Comparison of ENCODE assay signal across 24 cellular contexts in the genomic region with DNA sequence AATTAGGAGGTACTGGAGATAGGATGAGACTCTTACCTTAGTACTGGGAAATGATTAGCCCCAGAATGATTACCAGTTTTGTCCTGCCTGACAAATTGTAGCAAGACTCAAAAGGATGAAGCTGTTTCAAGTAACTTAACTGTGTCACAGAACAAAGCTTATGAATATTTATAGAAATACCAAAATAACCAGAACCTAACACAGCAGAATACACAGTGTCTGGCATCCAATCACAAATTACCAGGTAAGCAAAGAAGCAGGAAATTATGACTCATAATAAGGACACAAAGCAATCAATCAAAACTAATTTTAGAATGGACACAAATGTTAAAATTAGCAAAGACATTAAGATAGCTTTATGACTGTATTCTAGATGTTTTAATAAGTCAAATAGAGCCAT.
"Had no signal": no experiment of that assay in that cellular context is flagged by ENCODE, and none has a peak within 500 bp of the region (broad histone marks: within the 10 kb centered on the region; RNA-seq: fewer than 3 reads in every experiment).

No MANE protein-coding gene starts in this region.

- H3K4me2 ChIP-seq: PC-9, SK-N-SH had no signal

- H3K27ac ChIP-seq: PC-9, SJSA1 had no signal

- H3K9me3 ChIP-seq: SJSA1, SK-N-SH had no signal

- H2AFZ ChIP-seq: PC-9 had no signal

- H3K4me3 ChIP-seq: PC-9, SJSA1 had no signal

- DNase-seq: Karpas-422, KG1, NCI-H1092, NCI-H1105, NCI-H1417 treated with DMSO at 0.1 percent for 48 hours, NCI-H1436 treated with DMSO at 0.1 percent for 48 hours, NCI-H1694 treated with DMSO at 0.1 percent for 48 hours, NCI-H187 treated with DMSO at 0.1 percent for 48 hours, NCI-H2029, NCI-H2081, NCI-H2171 treated with DMSO at 0.1 percent for 48 hours, NCI-H2227 treated with DMSO at 0.1 percent for 48 hours, NCI-H510A treated with DMSO at 0.1 percent for 48 hours, NCI-H524 treated with DMSO at 0.1 percent for 48 hours, NCI-H526 treated with DMSO at 0.1 percent for 48 hours, PC-9, Right ventricle myocardium superior, SHP77 treated with DMSO at 0.1 percent for 48 hours, SK-N-SH, SW 1271, T-helper 1 cell had no signal

- H3K4me1 ChIP-seq: SJSA1 had no signal

- H3K9ac ChIP-seq: SK-N-SH had no signal

- H3K27me3 ChIP-seq: SJSA1 had no signal

- H3K36me3 ChIP-seq: SJSA1 had no signal

- FAIRE-seq: RCC 7860 had no signal

- ATAC-seq: Panc1 had no signal
